1 cellular context compared by ENCODE assay signal in genomic region chr3:163482695-163483094, GRCh38.
TF ChIP-seq lines count a peak whose summit lies in the region.

No MANE protein-coding gene starts in this region.

TF ChIP-seq in WTC11, 78 proteins besides CTCF, POLR2A, EP300 and RAD21 (continued from another document):
- TF ChIP-seq ZNF512 (CRISPR knock-in tag; IDR thresholded peaks at IDR 0.05; ENCODE audit: borderline replicate concordance) (peak; percentile 75; the same call in 1 of the 2 replicates), AFF4 (CRISPR knock-in tag; IDR thresholded peaks at IDR 0.05; ENCODE audit: borderline replicate concordance) (no peak)
